In the genomic region with DNA sequence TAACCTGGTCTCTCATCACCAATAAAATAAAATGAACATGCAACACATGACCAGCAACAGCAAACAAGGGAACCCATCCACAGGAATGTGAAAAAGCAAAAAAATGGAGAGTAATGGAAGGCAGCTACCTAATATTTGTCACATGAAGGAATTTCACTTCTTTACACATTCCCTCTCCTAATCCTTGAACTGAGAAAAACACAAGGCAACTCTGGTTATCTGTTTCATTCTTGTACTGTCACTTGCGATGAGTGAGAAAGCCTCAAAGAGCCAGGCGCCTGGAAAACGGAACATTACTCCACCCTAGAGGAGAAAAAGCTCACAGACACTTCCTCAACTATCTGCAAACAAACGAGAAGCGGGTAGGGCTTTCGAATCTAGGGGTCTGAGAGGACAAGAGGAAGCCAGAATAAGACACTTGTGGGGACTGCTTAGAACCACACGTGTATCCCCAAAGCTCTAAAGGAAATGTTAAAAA, we compare ENCODE assay signal across 8 cellular contexts. TPM values are rescaled to one million over a fixed set of nuclear protein-coding genes. Genes with fewer than 3 reads are reported as not detected.
DNase-seq lines count a peak whose midpoint lies in the region; ATAC-seq, FAIRE-seq and TF ChIP-seq lines count a peak whose summit lies in the region.

No MANE protein-coding gene starts in this region.

- H3K27me3 Mint-ChIP-seq in CD14-positive monocyte (ENCODE audit: low read depth in 3 of 3): peaks cover 1 to 4% (median 3%) of the 10 kb centered on the region in 3 donors

- DNase-seq in CD14-positive monocyte (ENCODE audit: low spot score) (peak; percentile 69), GM20000 (ENCODE audit: low spot score) (peak; percentile 59), NOMO-1 treated with DMSO at 0.1 percent for 48 hours (lab: John Stamatoyannopoulos, UW; ENCODE audit: unreplicated experiment) (peak; percentile 92), brain microvascular endothelial cell (peak; percentile 84), kidney (no peak)
- DNase-seq in stimulated activated naive CD8-positive, alpha-beta T cell treated with anti-CD3 and anti-CD28 coated beads, Interleukin-15, Interleukin-2, amounts not matched to agents 100 U/mL and 50 U/mL, for 24 hours: peak; percentile 18

- peak; percentile 52 for ATAC-seq in stimulated activated naive CD8-positive, alpha-beta T cell treated with anti-CD3 and anti-CD28 coated beads, Interleukin-15, Interleukin-2, amounts not matched to agents 100 U/mL and 50 U/mL, for 24 hours
- ATAC-seq in HG02870 (IDR thresholded peaks at IDR 0.05; ENCODE audit: unreplicated experiment) (no peak), HG02798 (IDR thresholded peaks at IDR 0.05; ENCODE audit: poor library complexity, unreplicated experiment) (no peak)

- H3K4me3 ChIP-seq in brain microvascular endothelial cell (ENCODE audit: low read depth, low read length) (no peak overlapping the region), kidney (ENCODE audit: low read length in 2 of 2) (no peak overlapping the region)

- in situ Hi-C loops in brain microvascular endothelial cell (cut with HindIII; ENCODE audit: low pct_ligation_motif_present, low sequenced_read_pairs): no loop called here

- peak overlapping the region; percentile 11 to 88 (median 84) for H3K27ac Mint-ChIP-seq in CD14-positive monocyte

- H3K27me3 ChIP-seq in brain microvascular endothelial cell (replicated peaks): no peaks in the 10 kb centered on the region

- H3K36me3 ChIP-seq in brain microvascular endothelial cell (replicated peaks): no peaks in the 10 kb centered on the region
- H3K36me3 ChIP-seq in kidney (ENCODE audit: control insufficient read depth in 1 of 2, insufficient read depth in 2 of 2, low read length in 2 of 2): no peaks in the 10 kb centered on the region

- peaks cover 0 to 4% of the 10 kb centered on the region in 2 donors for H3K4me1 ChIP-seq in kidney (ENCODE audit: control insufficient read depth in 1 of 2, insufficient read depth in 1 of 2, low read depth in 1 of 2, low read length in 2 of 2)

- peaks cover 0 to 2% (median 0%) of the 10 kb centered on the region in 7 donors for H3K9me3 Mint-ChIP-seq in CD14-positive monocyte

- no peak overlapping the region for H3K9ac ChIP-seq in kidney (ENCODE audit: low read length in 2 of 2)

- H3K36me3 Mint-ChIP-seq in CD14-positive monocyte: no peaks in the 10 kb centered on the region

- no peak for FAIRE-seq in kidney (lab: Jason Lieb, UNC)

- TF ChIP-seq CTCF in CD14-positive monocyte (IDR thresholded peaks at IDR 0.05): peak; percentile 32
- TF ChIP-seq CTCF in GM20000 (IDR thresholded peaks at IDR 0.05; ENCODE audit: extremely low read depth, missing control alignments): no peak
- peak; percentile 82 for TF ChIP-seq CTCF in brain microvascular endothelial cell (IDR thresholded peaks at IDR 0.05; ENCODE audit: low read depth, low read length, missing control alignments)
- peak; percentile 41 for TF ChIP-seq CTCF in kidney (IDR thresholded peaks at IDR 0.05; ENCODE audit: borderline replicate concordance, extremely low read depth, insufficient read depth)

- H3K4me3 Mint-ChIP-seq in CD14-positive monocyte: peak overlapping the region in 1 of 2 donors; percentile 46

- H3K27ac ChIP-seq in brain microvascular endothelial cell: peak overlapping the region; percentile 65
- no peak overlapping the region for H3K27ac ChIP-seq in kidney (ENCODE audit: low read depth in 2 of 2, low read length in 2 of 2)

- H3K9me3 ChIP-seq in kidney (ENCODE audit: control insufficient read depth in 1 of 2, low read length in 2 of 2): no peaks in the 10 kb centered on the region

- H3K4me1 Mint-ChIP-seq in CD14-positive monocyte: peaks cover 20% of the 10 kb centered on the region

- intact Hi-C loops in CD14-positive monocyte (cut with micrococcal nuclease): loop anchor here in 1 of 2 donors (10.0 kb wide), 2 partner anchors 291 to 721 kb away; a partner anchor contains a TSS
- intact Hi-C loops in kidney (cut with DNase I): no loop called here

RNA-seq across cellular contexts. Expression of a gene that starts 13.8 kb away (rescaled TPM):
- under 1 TPM in 1 of 2 donors, not detected in 1; 0.20 TPM for polyA plus RNA-seq in CD14-positive monocyte
- total RNA-seq in kidney: 0.60 TPM
- 0.19 TPM for polyA plus RNA-seq in kidney (ENCODE audit: insufficient read depth, low read depth, low replicate concordance)

RNA-seq across cellular contexts. Expression of a gene that starts 13.9 kb away (rescaled TPM):
- polyA plus RNA-seq in CD14-positive monocyte (1 to 10 TPM; 4.5 to 6.1 TPM), kidney (ENCODE audit: insufficient read depth, low read depth, low replicate concordance) (5.0 TPM)
- 17.8 TPM for total RNA-seq in kidney
